ENCODE assay signal across 17 cellular contexts in the genomic region with DNA sequence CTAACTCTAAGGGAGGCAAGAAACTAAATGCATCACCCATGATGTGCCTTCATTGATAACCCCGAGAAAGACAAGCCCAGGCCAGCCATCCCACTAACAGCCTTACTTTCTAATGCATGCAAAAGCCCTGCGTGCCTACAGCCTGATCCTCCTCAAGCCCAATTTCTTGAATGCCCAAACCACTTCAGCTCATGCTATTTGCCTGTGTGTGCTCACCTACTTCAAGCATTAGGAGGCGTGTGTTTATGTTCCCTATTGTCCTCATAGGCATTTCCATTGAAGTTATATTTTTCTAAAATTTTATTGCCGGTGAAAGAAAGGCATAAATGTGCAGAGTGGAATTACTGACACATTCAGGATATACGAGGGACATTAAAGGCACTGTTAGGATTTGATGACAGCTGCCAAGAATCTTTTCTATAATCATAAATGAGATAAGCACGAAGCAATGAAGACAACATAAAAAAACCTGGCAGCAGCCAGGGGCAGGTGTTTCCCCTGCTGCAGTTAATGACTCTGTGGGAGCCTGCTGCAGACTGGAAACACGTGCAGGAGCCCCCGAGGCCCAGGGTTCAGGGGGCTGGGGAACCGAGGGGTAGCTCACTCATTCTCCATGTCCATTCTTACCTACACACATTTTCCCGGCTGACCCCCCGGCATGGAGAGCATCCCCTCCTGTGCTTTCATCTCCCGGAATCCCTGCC.
DNase-seq lines count a peak whose midpoint lies in the region; TF ChIP-seq lines count a peak whose summit lies in the region.
"Had no signal": no experiment of that assay in that cellular context is flagged by ENCODE, and none has a peak within 500 bp of the region (broad histone marks: within the 10 kb centered on the region; RNA-seq: fewer than 3 reads in every experiment).

No MANE protein-coding gene starts in this region.

- no peak for TF ChIP-seq POLR2A in transverse colon (IDR thresholded peaks at IDR 0.05)

- no peak overlapping the region for H3K4me3 ChIP-seq in transverse colon

- peaks cover 26% of the 10 kb centered on the region for H3K27me3 ChIP-seq in transverse colon

- WGBS in transverse colon (ENCODE audit: low coverage in 1 of 2), 2 donors, result 30 to 41% methylated on average over 3 to 12 of the region's 12 CpGs

- peak; percentile 94 for DNase-seq in NCI-H2107 treated with DMSO at 0.1 percent for 48 hours (lab: John Stamatoyannopoulos, UW; ENCODE audit: unreplicated experiment)
- no peak for DNase-seq in NCI-H2107 (lab: John Stamatoyannopoulos, UW)
- DNase-seq in NCI-H2029 treated with DMSO at 0.1 percent for 48 hours (lab: John Stamatoyannopoulos, UW), result peak; percentile 73
- DNase-seq in SHP77 (lab: John Stamatoyannopoulos, UW), result peak; percentile 48 to 79
- DNase-seq in transverse colon, result peak; percentile 31
- DNase-seq in HPDE6-E6E7 (ENCODE audit: extremely low spot score), result no peak
- no peak for DNase-seq in NCI-H526 treated with DMSO at 0.1 percent for 48 hours (lab: John Stamatoyannopoulos, UW)
- DNase-seq in AG20443 (ENCODE audit: low spot score), result no peak
- DNase-seq: 8988T; activated CD4-positive, alpha-beta T cell treated with anti-CD3 and anti-CD28 coated beads, Interleukin-2, amount 10 ng/mL, durations not matched to agents 7 days and 5 days; cortex of kidney; erythroblast; IMR-90; natural killer cell; NCI-H226; stimulated activated CD4-positive, alpha-beta T cell treated with anti-CD3 and anti-CD28 coated beads, Interleukin-12 subunit alpha, Interleukin-12 subunit beta, amount 100 ng/mL, for 4 hours had no signal

- TF ChIP-seq EP300 in transverse colon (IDR thresholded peaks at IDR 0.05; ENCODE audit: low read depth), result no peak

- intact Hi-C loops in transverse colon (cut with DNase I; ENCODE audit: low total_unique reads), result no loop called here

- in situ Hi-C loops in transverse colon (cut with MboI; ENCODE audit: low pct_ligation_motif_present in 1 of 4, low pct_unique_long_range_greater_than_20kb in 1 of 4, low sequenced_read_pairs in 3 of 4), result no loop called here

- no peaks in the 10 kb centered on the region for H3K36me3 ChIP-seq in transverse colon

- TF ChIP-seq CTCF in transverse colon (IDR thresholded peaks at IDR 0.05), result no peak

- no peaks in the 10 kb centered on the region for H3K9me3 ChIP-seq in transverse colon

- H3K4me1 ChIP-seq in transverse colon, result peaks cover 0 to 5% (median 0%) of the 10 kb centered on the region in 4 donors

- H3K27ac ChIP-seq in transverse colon, result no peak overlapping the region
- H3K27ac ChIP-seq: C4-2B had no signal

Comparison
In these comparisons a context has a peak if more than half of its experiments do, and no peak if none do; other contexts are left out.
1. DNase-seq: peak in NCI-H2107 treated with DMSO at 0.1 percent for 48 hours (single experiment), NCI-H2029 treated with DMSO at 0.1 percent for 48 hours (single experiment), SHP77 (2 of 2) and transverse colon (single experiment); none in NCI-H2107 (single experiment), HPDE6-E6E7 (single experiment), NCI-H526 treated with DMSO at 0.1 percent for 48 hours (single experiment) and AG20443 (single experiment).